14 cellular contexts compared by ENCODE assay signal in the genomic region with DNA sequence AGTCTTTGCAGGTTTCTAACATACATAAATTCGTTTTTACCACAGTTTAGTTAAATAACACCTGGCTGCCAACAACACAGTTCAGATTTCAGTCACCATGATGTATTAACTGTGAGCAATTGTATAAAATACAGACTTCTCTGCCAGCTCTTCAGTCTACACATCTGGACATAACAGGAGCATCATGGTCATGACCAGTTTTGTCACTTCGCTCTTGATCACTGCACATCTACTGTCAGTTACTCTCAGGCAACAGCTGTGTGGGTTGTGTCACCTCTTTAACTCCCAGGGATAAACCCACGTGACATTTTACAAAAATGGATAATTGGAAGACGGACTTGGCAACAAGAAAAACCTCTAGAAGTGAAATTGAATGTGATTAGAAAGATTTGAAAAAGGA. TPM values are rescaled to one million over a fixed set of nuclear protein-coding genes. Genes with fewer than 3 reads are reported as not detected.
"Had no signal": no experiment of that assay in that cellular context is flagged by ENCODE, and none has a peak within 500 bp of the region (broad histone marks: within the 10 kb centered on the region; RNA-seq: fewer than 3 reads in every experiment).

No MANE protein-coding gene starts in this region.

- H3K27me3 Mint-ChIP-seq: naive B cell had no signal

- H3K27ac ChIP-seq: epithelial cell of prostate, suprapubic skin had no signal

- H3K4me3 Mint-ChIP-seq: naive B cell had no signal

- H3K9me3 ChIP-seq: suprapubic skin had no signal

- H3K27me3 ChIP-seq: suprapubic skin had no signal

- H3K4me3 ChIP-seq: suprapubic skin had no signal

- ATAC-seq: left colon, SK-N-SH treated with all-trans-retinoic acid at 6 μM for 48 hours had no signal

- H3K9me3 Mint-ChIP-seq: naive B cell had no signal

- H3K4me1 ChIP-seq: suprapubic skin had no signal

- DNase-seq: activated CD4-positive, CD25-positive, alpha-beta regulatory T cell treated with anti-CD3 and anti-CD28 coated beads, Interleukin-2, amount 50 U/mL, for 72 hours; activated gamma-delta T cell treated with Interleukin-2 at 50 U/mL for 16 hours; head of caudate nucleus; left colon; naive B cell; stimulated activated CD4-positive, alpha-beta T cell treated with anti-CD3 and anti-CD28 coated beads, Interleukin-4, amount 100 ng/mL, for 1 hour; stimulated activated naive CD4-positive, alpha-beta T cell treated with Interleukin-2 at 50 U/mL for 16 hours; T-helper 1 cell; trophoblast cell had no signal

RNA-seq across cellular contexts. Expression of a gene that starts 30.3 kb away (rescaled TPM):
- total RNA-seq: lung microvascular endothelial cell, skeletal muscle tissue had no signal
